18 cellular contexts compared by ENCODE assay signal in the genomic region with DNA sequence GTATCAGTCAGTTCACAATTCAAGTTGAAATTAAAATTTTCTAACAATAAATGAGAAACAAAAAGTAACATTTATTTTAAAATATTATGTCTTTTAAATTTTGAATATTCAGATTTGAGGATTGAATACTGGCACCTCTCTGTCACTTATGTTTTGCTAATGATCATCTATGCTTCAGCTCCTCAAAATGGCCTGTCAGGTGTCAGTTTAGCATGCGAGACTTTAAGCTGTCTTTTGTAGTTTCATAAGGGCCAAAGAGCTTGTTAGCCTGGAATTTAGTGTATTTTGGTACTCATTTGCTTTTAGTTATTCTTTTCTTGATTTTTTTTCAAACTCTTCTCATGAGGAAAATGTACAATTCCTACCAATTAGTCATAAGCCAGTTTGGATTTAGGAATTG.
DNase-seq lines count a peak whose midpoint lies in the region; ATAC-seq and TF ChIP-seq lines count a peak whose summit lies in the region.
"Had no signal": no experiment of that assay in that cellular context is flagged by ENCODE, and none has a peak within 500 bp of the region (broad histone marks: within the 10 kb centered on the region; RNA-seq: fewer than 3 reads in every experiment).

No MANE protein-coding gene starts in this region.

- H3K27ac Mint-ChIP-seq in GM23338: no peak overlapping the region
- H3K27ac Mint-ChIP-seq in central memory CD8-positive, alpha-beta T cell (ENCODE audit: low read depth): peak overlapping the region; percentile 2
- H3K27ac Mint-ChIP-seq: T-helper 2 cell treated with Interferon-gamma antibody and Interleukin-4, amounts not matched to agents 5 μg/mL and 100 μg/mL, for 36 hours had no signal

- H3K4me2 ChIP-seq in DOHH2 (ENCODE audit: low read length): peak overlapping the region; percentile 56; the same call in 1 of the 2 replicates
- peak overlapping the region; percentile 37 for H3K4me2 ChIP-seq in GM23338

- no peak overlapping the region for H3K27ac ChIP-seq in DOHH2 (ENCODE audit: low read depth, low read length)
- H3K27ac ChIP-seq in GM23338 (ENCODE audit: low read depth): peak overlapping the region; percentile 11; the same call in 1 of the 2 replicates
- H3K27ac ChIP-seq: SJSA1 had no signal

- TF ChIP-seq CTCF in DOHH2 (IDR thresholded peaks at IDR 0.05; ENCODE audit: low read depth, low read length, poor library complexity, severe bottlenecking) (no peak), GM23338 (conservative IDR thresholded peaks at IDR 0.05; ENCODE audit: low read depth in 2 of 2) (no peak)

- peaks cover 3% of the 10 kb centered on the region for H3K9me3 Mint-ChIP-seq in GM23338
- no peaks in the 10 kb centered on the region for H3K9me3 Mint-ChIP-seq in central memory CD8-positive, alpha-beta T cell

- H3K4me1 ChIP-seq in DOHH2 (ENCODE audit: control insufficient read depth, low read length) (peaks cover 63% of the 10 kb centered on the region), GM23338 (ENCODE audit: insufficient read depth) (peaks cover 42% of the 10 kb centered on the region)
- H3K4me1 ChIP-seq: SJSA1 had no signal

- no peak overlapping the region for H2AFZ ChIP-seq in GM23338

- H3K27me3 Mint-ChIP-seq in GM23338 (ENCODE audit: insufficient read depth, low read depth, poor library complexity): peaks cover 4% of the 10 kb centered on the region
- H3K27me3 Mint-ChIP-seq in central memory CD8-positive, alpha-beta T cell: no peaks in the 10 kb centered on the region

- peaks cover 5% of the 10 kb centered on the region for H3K36me3 Mint-ChIP-seq in GM23338 (ENCODE audit: low read depth)
- H3K36me3 Mint-ChIP-seq in central memory CD8-positive, alpha-beta T cell (ENCODE audit: insufficient read depth): peaks cover 3% of the 10 kb centered on the region

- H4K20me1 ChIP-seq in DOHH2 (ENCODE audit: control insufficient read depth, insufficient read depth, low read depth, low read length): no peaks in the 10 kb centered on the region
- no peaks in the 10 kb centered on the region for H4K20me1 ChIP-seq in GM23338 (replicated peaks; ENCODE audit: insufficient read depth)

- ATAC-seq in GM23338: peak; percentile 29; the same call in 1 of the 3 replicates
- ATAC-seq in central memory CD8-positive, alpha-beta T cell (replicated peaks; ENCODE audit: extremely low read depth, poor library complexity, severe bottlenecking): no peak
- ATAC-seq in HG03520 (IDR thresholded peaks at IDR 0.05; ENCODE audit: unreplicated experiment): no peak

- H3F3A ChIP-seq in DOHH2 (ENCODE audit: control insufficient read depth, insufficient read depth) (peaks cover 9% of the 10 kb centered on the region; the same call in 1 of the 2 replicates), GM23338 (replicated peaks; ENCODE audit: low read depth) (no peaks in the 10 kb centered on the region)

- H3K27me3 ChIP-seq in DOHH2 (ENCODE audit: control insufficient read depth, low read length): no peaks in the 10 kb centered on the region
- no peaks in the 10 kb centered on the region for H3K27me3 ChIP-seq in GM23338 (ENCODE audit: insufficient read depth)
- H3K27me3 ChIP-seq: SJSA1 had no signal

- H3K4me3 ChIP-seq in DOHH2 (ENCODE audit: low read length) (no peak overlapping the region), GM23338 (peak overlapping the region; percentile 6; the same call in 1 of the 2 replicates)
- H3K4me3 ChIP-seq: SJSA1 had no signal

- DNase-seq in GM23338 (ENCODE audit: low spot score): no peak
- peak; percentile 70 for DNase-seq in NCI-H1092 treated with DMSO at 0.1 percent for 48 hours (lab: John Stamatoyannopoulos, UW)
- DNase-seq in central memory CD8-positive, alpha-beta T cell (ENCODE audit: low spot score in 2 of 2): no peak
- DNase-seq in NCI-H510A (lab: John Stamatoyannopoulos, UW): no peak
- DNase-seq in amniotic stem cell (lab: John Stamatoyannopoulos, UW): no peak
- DNase-seq: AML-193, COR-L47, DMS53, HCEC 1CT, KBM-7, NCI-H1048, NCI-H1930, NCI-H226, NCI-H526 had no signal

- no peak overlapping the region for H3K4me3 Mint-ChIP-seq in GM23338
- H3K4me3 Mint-ChIP-seq in central memory CD8-positive, alpha-beta T cell: no peak overlapping the region
- H3K4me3 Mint-ChIP-seq: T-helper 2 cell treated with Interferon-gamma antibody and Interleukin-4, amounts not matched to agents 5 μg/mL and 100 μg/mL, for 36 hours had no signal

- H3K4me1 Mint-ChIP-seq in GM23338: peaks cover 42% of the 10 kb centered on the region
- H3K4me1 Mint-ChIP-seq in central memory CD8-positive, alpha-beta T cell: peaks cover 29% of the 10 kb centered on the region

- peaks cover 11% of the 10 kb centered on the region for H3K9me3 ChIP-seq in DOHH2 (ENCODE audit: control insufficient read depth, insufficient read depth, low read length)
- H3K9me3 ChIP-seq: SJSA1 had no signal

- no peaks in the 10 kb centered on the region for H3K79me2 ChIP-seq in DOHH2 (ENCODE audit: control insufficient read depth, low read length)
- no peaks in the 10 kb centered on the region for H3K79me2 ChIP-seq in GM23338 (replicated peaks; ENCODE audit: insufficient read depth)

- peaks cover 12% of the 10 kb centered on the region for H3K36me3 ChIP-seq in DOHH2 (ENCODE audit: control insufficient read depth, low read length)
- H3K36me3 ChIP-seq in GM23338 (ENCODE audit: insufficient read depth): no peaks in the 10 kb centered on the region
- H3K36me3 ChIP-seq: SJSA1 had no signal

- H3K9me2 ChIP-seq in DOHH2 (replicated peaks; ENCODE audit: control insufficient read depth, low read length) (no peaks in the 10 kb centered on the region), GM23338 (ENCODE audit: insufficient read depth) (no peaks in the 10 kb centered on the region)

TF ChIP-seq in GM23338, 12 proteins besides CTCF, POLR2A, EP300 and RAD21:
- TF ChIP-seq ZNF114 (CRISPR knock-in tag; IDR thresholded peaks at IDR 0.05) (no peak), NANOG (IDR thresholded peaks at IDR 0.05; ENCODE audit: borderline replicate concordance) (no peak)
